ENCODE assay signal across 28 cellular contexts in genomic region chr19:4839192-4839591, GRCh38.
"Had no signal": no experiment of that assay in that cellular context is flagged by ENCODE, and none has a peak within 500 bp of the region (broad histone marks: within the 10 kb centered on the region; RNA-seq: fewer than 3 reads in every experiment).

No MANE protein-coding gene starts in this region.

- H3K4me1 ChIP-seq: breast epithelium had no signal

- H3K4me1 Mint-ChIP-seq: activated naive CD8-positive, alpha-beta T cell treated with anti-CD3 and anti-CD28 coated beads, Interleukin-2, amount 10 ng/mL, durations not matched to agents 7 days and 5 days had no signal

- H3K27ac Mint-ChIP-seq: activated CD4-positive, alpha-beta T cell treated with anti-CD3 and anti-CD28 coated beads, Interleukin-2, amount 10 ng/mL, durations not matched to agents 7 days and 5 days; activated CD8-positive, alpha-beta T cell treated with anti-CD3 and anti-CD28 coated beads for 36 hours; activated naive CD8-positive, alpha-beta T cell treated with anti-CD3 and anti-CD28 coated beads, Interleukin-2, amount 10 ng/mL, durations not matched to agents 7 days and 5 days; activated T-cell treated with anti-CD3 and anti-CD28 coated beads, Interleukin-2, amount 50 U/mL, for 72 hours had no signal

- H3K9ac ChIP-seq: SK-N-SH had no signal

- H3K36me3 ChIP-seq: breast epithelium had no signal

- H3K27me3 ChIP-seq: adrenal gland, breast epithelium, SJCRH30 had no signal

- ATAC-seq: activated CD8-positive, alpha-beta T cell treated with anti-CD3 and anti-CD28 coated beads for 36 hours; activated T-cell treated with anti-CD3 and anti-CD28 coated beads, Interleukin-2, amount 50 U/mL, for 72 hours; Panc1 had no signal

- H3K9me3 ChIP-seq: adrenal gland, breast epithelium, SJCRH30, SK-N-SH had no signal

- H3K4me3 Mint-ChIP-seq: activated CD4-positive, alpha-beta T cell treated with anti-CD3 and anti-CD28 coated beads, Interleukin-2, amount 10 ng/mL, durations not matched to agents 7 days and 5 days; activated CD8-positive, alpha-beta T cell treated with anti-CD3 and anti-CD28 coated beads for 36 hours; activated naive CD8-positive, alpha-beta T cell treated with anti-CD3 and anti-CD28 coated beads, Interleukin-2, amount 10 ng/mL, durations not matched to agents 7 days and 5 days; activated T-cell treated with anti-CD3 and anti-CD28 coated beads, Interleukin-2, amount 50 U/mL, for 72 hours had no signal

- H3K9me3 Mint-ChIP-seq: activated CD4-positive, alpha-beta T cell treated with anti-CD3 and anti-CD28 coated beads, Interleukin-2, amount 10 ng/mL, durations not matched to agents 7 days and 5 days; activated CD8-positive, alpha-beta T cell treated with anti-CD3 and anti-CD28 coated beads for 36 hours; activated naive CD8-positive, alpha-beta T cell treated with anti-CD3 and anti-CD28 coated beads, Interleukin-2, amount 10 ng/mL, durations not matched to agents 7 days and 5 days; activated T-cell treated with anti-CD3 and anti-CD28 coated beads, Interleukin-2, amount 50 U/mL, for 72 hours had no signal

- H3K27me3 Mint-ChIP-seq: activated CD4-positive, alpha-beta T cell treated with anti-CD3 and anti-CD28 coated beads, Interleukin-2, amount 10 ng/mL, durations not matched to agents 7 days and 5 days; activated CD8-positive, alpha-beta T cell treated with anti-CD3 and anti-CD28 coated beads for 36 hours; activated naive CD8-positive, alpha-beta T cell treated with anti-CD3 and anti-CD28 coated beads, Interleukin-2, amount 10 ng/mL, durations not matched to agents 7 days and 5 days had no signal

- H3K4me2 ChIP-seq: SK-N-SH had no signal

- H3K4me3 ChIP-seq: adrenal gland, breast epithelium, SJCRH30 had no signal

- DNase-seq: activated CD4-positive, alpha-beta T cell treated with anti-CD3 and anti-CD28 coated beads, Interleukin-2, amount 10 ng/mL, durations not matched to agents 7 days and 5 days; activated CD4-positive, CD25-positive, alpha-beta regulatory T cell; activated CD8-positive, alpha-beta memory T cell treated with anti-CD3 and anti-CD28 coated beads, Interleukin-2, amount 50 U/mL, for 4 hours; activated CD8-positive, alpha-beta T cell treated with anti-CD3 and anti-CD28 coated beads for 36 hours; activated naive CD4-positive, alpha-beta T cell treated with anti-CD3 and anti-CD28 coated beads, Interleukin-2, amount 50 U/mL, for 16 hours; activated naive CD8-positive, alpha-beta T cell treated with anti-CD3 and anti-CD28 coated beads, Interleukin-2, amount 10 ng/mL, durations not matched to agents 7 days and 5 days; activated T-cell treated with anti-CD3 and anti-CD28 coated beads, Interleukin-2, amount 50 U/mL, for 72 hours; adrenal gland; aorta; caudate nucleus; Kasumi-1; KBM-7; NCI-H1105 treated with DMSO at 0.1 percent for 48 hours; NCI-H2029; NCI-H2107; NCI-H2171 treated with DMSO at 0.1 percent for 48 hours; NCI-H226; NCI-H526 treated with DMSO at 0.1 percent for 48 hours; NCI-H82; OCI-M1; Right ventricle myocardium superior; RPMI8226; SJCRH30; SK-N-SH; T-helper 1 cell had no signal

- H3K27ac ChIP-seq: adrenal gland, breast epithelium, SJCRH30, VCaP had no signal
